ENCODE assay signal across 12 cellular contexts in genomic region chr3:71051893-71052687, GRCh38.
A peak's percentile ranks its signal among the peaks of the same experiment; 100 is the strongest.
DNase-seq lines count a peak whose midpoint lies in the region; ATAC-seq, FAIRE-seq and TF ChIP-seq lines count a peak whose summit lies in the region.
"Had no signal": no experiment of that assay in that cellular context is flagged by ENCODE, and none has a peak within 500 bp of the region (broad histone marks: within the 10 kb centered on the region; RNA-seq: fewer than 3 reads in every experiment).

No MANE protein-coding gene starts in this region.

- BruUV-seq in endothelial cell of umbilical vein (replicated peaks; lab: Mats Ljungman, UMichigan) = no TSS peak

- no peak overlapping the region for H3K9ac ChIP-seq in endothelial cell of umbilical vein (replicated peaks; ENCODE audit: extremely low read depth, insufficient read depth, low read length)

- H3K27ac ChIP-seq in endothelial cell of umbilical vein (ENCODE audit: insufficient read depth, low read depth, low read length) = peak overlapping the region; percentile 88
- H3K27ac ChIP-seq: psoas muscle had no signal

- dilution Hi-C loops in endothelial cell of umbilical vein (cut with MboI; ENCODE audit: extremely low pct_ligation_motif_present, low sequenced_read_pairs) = no loop called here

- DNase-seq in HCEC 1CT (peak; percentile 64), NCI-H2171 treated with DMSO at 0.1 percent for 48 hours (lab: John Stamatoyannopoulos, UW) (peak; percentile 56), endothelial cell of umbilical vein (ENCODE audit: low read depth, low spot score) (peak; percentile 57), skeletal muscle cell (ENCODE audit: low read depth) (peak; percentile 76), NCI-H774 (lab: John Stamatoyannopoulos, UW) (no peak), SKM-1 (lab: John Stamatoyannopoulos, UW; ENCODE audit: unreplicated experiment) (no peak)
- DNase-seq: activated gamma-delta T cell; head of caudate nucleus; psoas muscle; stimulated activated naive CD4-positive, alpha-beta T cell treated with Interleukin-2 at 50 U/mL for 16 hours had no signal

- no peaks in the 10 kb centered on the region for H4K20me1 ChIP-seq in endothelial cell of umbilical vein (replicated peaks; ENCODE audit: control insufficient read depth, extremely low read depth, insufficient read depth, low read length)

- H3K27me3 ChIP-seq in endothelial cell of umbilical vein (ENCODE audit: control insufficient read depth in 2 of 2, insufficient read depth in 2 of 2, low read length in 2 of 2) = no peaks in the 10 kb centered on the region

- peaks cover 2 to 11% of the 10 kb centered on the region in 2 experiments for H3K36me3 ChIP-seq in endothelial cell of umbilical vein (ENCODE audit: control insufficient read depth in 2 of 2, extremely low read depth in 1 of 2, insufficient read depth in 2 of 2, low read length in 2 of 2)

- TF ChIP-seq POLR2A in endothelial cell of umbilical vein (IDR thresholded peaks at IDR 0.05; ENCODE audit: low read depth, low read length) = no peak

- no peak for ATAC-seq in GM18861 (IDR thresholded peaks at IDR 0.05; ENCODE audit: unreplicated experiment)
- ATAC-seq: GM12878 had no signal

- no peak overlapping the region for H3K4me2 ChIP-seq in endothelial cell of umbilical vein (ENCODE audit: insufficient read depth, low read length)

- CTCF ChIA-PET in endothelial cell of umbilical vein (lab: Charles Lee) = interaction anchor here (1.1 to 2.0 kb wide), 9 partner anchors 10 to 601 kb away, joined by 3 to 12 read pairs (median 4); no protein-coding TSS in a partner anchor

- intact Hi-C loops in endothelial cell of umbilical vein (cut with micrococcal nuclease) = no loop called here

- H2AFZ ChIP-seq in endothelial cell of umbilical vein (ENCODE audit: low read depth, low read length) = no peak overlapping the region

- peaks cover 58% of the 10 kb centered on the region for H3K79me2 ChIP-seq in endothelial cell of umbilical vein (ENCODE audit: control insufficient read depth, insufficient read depth, low read length)

- peaks cover 100% of the 10 kb centered on the region for H3K4me1 ChIP-seq in endothelial cell of umbilical vein (ENCODE audit: control insufficient read depth, extremely low read depth, insufficient read depth, low read length)

- H3K9me3 ChIP-seq in endothelial cell of umbilical vein (replicated peaks; ENCODE audit: control insufficient read depth, insufficient read depth, low read length) = no peaks in the 10 kb centered on the region
- H3K9me3 ChIP-seq: psoas muscle had no signal

- POLR2A ChIA-PET in endothelial cell of umbilical vein (lab: Charles Lee) = interaction anchor here (1.2 kb wide), 1 partner anchor 9 kb away, joined by 3 read pairs; no protein-coding TSS in a partner anchor

- TF ChIP-seq CTCF in endothelial cell of umbilical vein (IDR thresholded peaks at IDR 0.05; ENCODE audit: extremely low read depth in 1 of 2, insufficient read depth in 1 of 2, low read depth in 1 of 2, low read length in 2 of 2) = no peak

- H3K4me3 ChIP-seq in endothelial cell of umbilical vein (replicated peaks in 1 of 3; ENCODE audit: insufficient read depth in 1 of 3, low read depth in 1 of 3, low read length in 3 of 3) = no peak overlapping the region
- H3K4me3 ChIP-seq in skeletal muscle cell (ENCODE audit: low read depth, low read length) = no peak overlapping the region
- H3K4me3 ChIP-seq: GM12878, psoas muscle had no signal

- H3K9me1 ChIP-seq in endothelial cell of umbilical vein (replicated peaks; ENCODE audit: control insufficient read depth, extremely low read depth, insufficient read depth, low read length) = no peaks in the 10 kb centered on the region

- peak; percentile 18 for FAIRE-seq in endothelial cell of umbilical vein (lab: Jason Lieb, UNC)
- FAIRE-seq: GM12878 had no signal

TF ChIP-seq in endothelial cell of umbilical vein, 7 proteins besides CTCF, POLR2A, EP300 and RAD21:
- TF ChIP-seq POLR2AphosphoS5 (IDR thresholded peaks at IDR 0.05; ENCODE audit: insufficient read depth, low read depth, low read length) = no peak

Comparison
In these comparisons a context has a peak if more than half of its experiments do, and no peak if none do; other contexts are left out.
1. DNase-seq: peak in HCEC 1CT (single experiment), NCI-H2171 treated with DMSO at 0.1 percent for 48 hours (single experiment), endothelial cell of umbilical vein (single experiment) and skeletal muscle cell (single experiment); none in NCI-H774 (single experiment) and SKM-1 (single experiment).